ENCODE assay signal across 29 cellular contexts in genomic region chr18:63344918-63345317, GRCh38. TPM values are rescaled to one million over a fixed set of nuclear protein-coding genes. Genes with fewer than 3 reads are reported as not detected.
DNase-seq lines count a peak whose midpoint lies in the region; ATAC-seq and TF ChIP-seq lines count a peak whose summit lies in the region.
"Had no signal": no experiment of that assay in that cellular context is flagged by ENCODE, and none has a peak within 500 bp of the region (broad histone marks: within the 10 kb centered on the region; RNA-seq: fewer than 3 reads in every experiment).

No MANE protein-coding gene starts in this region.

- no peak for ATAC-seq in CD4-positive, CD25-positive, alpha-beta regulatory T cell (ENCODE audit: low read depth in 2 of 2)
- peak; percentile 33 to 61 (median 46) for ATAC-seq in right lobe of liver
- no peak for ATAC-seq in GM21717 (IDR thresholded peaks at IDR 0.05; ENCODE audit: unreplicated experiment)
- ATAC-seq in GM19023 (IDR thresholded peaks at IDR 0.05; ENCODE audit: unreplicated experiment): no peak
- ATAC-seq: CD8-positive, alpha-beta T cell; GM12878; stimulated activated naive CD8-positive, alpha-beta T cell treated with anti-CD3 and anti-CD28 coated beads, Interleukin-15, Interleukin-2, amounts not matched to agents 100 U/mL and 50 U/mL, for 24 hours had no signal

- H3K4me1 Mint-ChIP-seq in CD4-positive, CD25-positive, alpha-beta regulatory T cell: peaks cover 3 to 18% (median 8%) of the 10 kb centered on the region in 4 donors
- H3K4me1 Mint-ChIP-seq: immature natural killer cell had no signal

- H3K27ac ChIP-seq in A673 (ENCODE audit: low read depth, low read length, poor library complexity, severe bottlenecking) (peak overlapping the region; percentile 74), right lobe of liver (peak overlapping the region in 2 of 3 donors; percentile 70 to 89)
- no peak overlapping the region for H3K27ac ChIP-seq in CD4-positive, CD25-positive, alpha-beta regulatory T cell (ENCODE audit: insufficient read depth, low read length, poor library complexity, severe bottlenecking)
- H3K27ac ChIP-seq: spleen had no signal

- peaks cover 56% of the 10 kb centered on the region for H3K4me1 ChIP-seq in A673 (ENCODE audit: insufficient read depth, low read length, poor library complexity, severe bottlenecking)
- H3K4me1 ChIP-seq in CD4-positive, CD25-positive, alpha-beta regulatory T cell (ENCODE audit: control insufficient read depth, insufficient read depth, low read length, poor library complexity, severe bottlenecking): no peaks in the 10 kb centered on the region
- peaks cover 0 to 31% (median 15%) of the 10 kb centered on the region in 4 donors for H3K4me1 ChIP-seq in right lobe of liver

- H3K36me3 Mint-ChIP-seq in CD4-positive, CD25-positive, alpha-beta regulatory T cell: peaks cover 44% of the 10 kb centered on the region

- H3K4me3 Mint-ChIP-seq in CD4-positive, CD25-positive, alpha-beta regulatory T cell: no peak overlapping the region
- H3K4me3 Mint-ChIP-seq: CD8-positive, alpha-beta T cell; dendritic cell treated with granulocyte-macrophage colony-stimulating factor and Interleukin-4, amounts not matched to agents 40 ng/mL and 50 ng/mL, for 4 days; immature natural killer cell had no signal

- peak overlapping the region in 2 of 3 donors; percentile 8 to 24 for H3K27ac Mint-ChIP-seq in CD4-positive, CD25-positive, alpha-beta regulatory T cell
- H3K27ac Mint-ChIP-seq: CD8-positive, alpha-beta T cell; dendritic cell treated with granulocyte-macrophage colony-stimulating factor and Interleukin-4, amounts not matched to agents 40 ng/mL and 50 ng/mL, for 4 days had no signal

- no peak for TF ChIP-seq POLR2A in right lobe of liver (IDR thresholded peaks at IDR 0.05)

- no peak for TF ChIP-seq CTCF in A673 (conservative IDR thresholded peaks at IDR 0.05; ENCODE audit: low read depth, low read length)
- no peak for TF ChIP-seq CTCF in right lobe of liver (IDR thresholded peaks at IDR 0.05)

- no peaks in the 10 kb centered on the region for H3K27me3 Mint-ChIP-seq in CD4-positive, CD25-positive, alpha-beta regulatory T cell
- H3K27me3 Mint-ChIP-seq: dendritic cell treated with granulocyte-macrophage colony-stimulating factor and Interleukin-4, amounts not matched to agents 40 ng/mL and 50 ng/mL, for 4 days had no signal

- H3K9me3 Mint-ChIP-seq in CD4-positive, CD25-positive, alpha-beta regulatory T cell: no peaks in the 10 kb centered on the region
- H3K9me3 Mint-ChIP-seq: CD8-positive, alpha-beta T cell; dendritic cell treated with granulocyte-macrophage colony-stimulating factor and Interleukin-4, amounts not matched to agents 40 ng/mL and 50 ng/mL, for 4 days; immature natural killer cell had no signal

- POLR2A ChIA-PET in A673 (lab: Charles Lee; ENCODE audit: low non-redundant PET): no interaction called here

- no peak for DNase-seq in A673 (ENCODE audit: low spot score)
- DNase-seq in CD4-positive, CD25-positive, alpha-beta regulatory T cell: no peak
- peak; percentile 16 for DNase-seq in dermis blood vessel endothelial cell
- no peak for DNase-seq in right lobe of liver
- DNase-seq in kidney tubule cell (ENCODE audit: low spot score): no peak
- no peak for DNase-seq in NAMALWA (ENCODE audit: low spot score)
- DNase-seq: activated CD4-positive, alpha-beta T cell treated with anti-CD3 and anti-CD28 coated beads for 4 hours; activated CD8-positive, alpha-beta memory T cell treated with anti-CD3 and anti-CD28 coated beads, Interleukin-2, amount 50 U/mL, for 4 hours; activated effector memory CD4-positive, alpha-beta T cell treated with Interleukin-2 at 50 U/mL for 16 hours; amniotic stem cell; caudate nucleus; CD8-positive, alpha-beta T cell; DMS79; foreskin fibroblast; immature natural killer cell; Kasumi-1; NCI-H1048; NCI-H187; NCI-H748 treated with DMSO at 0.1 percent for 48 hours; nucleus accumbens; spleen; stimulated activated CD4-positive, alpha-beta T cell treated with anti-CD3 and anti-CD28 coated beads, Interleukin-4, amount 100 ng/mL, for 24 hours; stimulated activated naive CD8-positive, alpha-beta T cell treated with anti-CD3 and anti-CD28 coated beads, Interleukin-15, Interleukin-2, amounts not matched to agents 100 U/mL and 50 U/mL, for 24 hours; trophoblast cell had no signal

- CTCF ChIA-PET in A673 (lab: Charles Lee): no interaction called here

- H3K27me3 ChIP-seq in A673 (replicated peaks; ENCODE audit: insufficient read depth, low read depth, low read length, poor library complexity) (no peaks in the 10 kb centered on the region), right lobe of liver (no peaks in the 10 kb centered on the region)
- no peaks in the 10 kb centered on the region for H3K27me3 ChIP-seq in CD4-positive, CD25-positive, alpha-beta regulatory T cell (ENCODE audit: control insufficient read depth, insufficient read depth, low read length)
- H3K27me3 ChIP-seq: spleen had no signal

- no TSS peak for BruUV-seq in A673 (replicated peaks; lab: Mats Ljungman, UMichigan)

- H3K9me3 ChIP-seq in A673 (ENCODE audit: low read depth, low read length, poor library complexity, severe bottlenecking) (no peaks in the 10 kb centered on the region), right lobe of liver (no peaks in the 10 kb centered on the region)
- H3K9me3 ChIP-seq in CD4-positive, CD25-positive, alpha-beta regulatory T cell (ENCODE audit: control insufficient read depth in 2 of 2, low read length in 2 of 2): no peaks in the 10 kb centered on the region
- H3K9me3 ChIP-seq: spleen had no signal

- H3K4me3 ChIP-seq in A673 (ENCODE audit: low read depth, low read length, poor library complexity, severe bottlenecking) (no peak overlapping the region), right lobe of liver (no peak overlapping the region)
- no peak overlapping the region for H3K4me3 ChIP-seq in CD4-positive, CD25-positive, alpha-beta regulatory T cell (ENCODE audit: low read depth, low read length)
- H3K4me3 ChIP-seq: GM12878, lung, spleen had no signal

- H3K36me3 ChIP-seq in A673 (ENCODE audit: insufficient read depth, low read length, poor library complexity, severe bottlenecking) (peaks cover 100% of the 10 kb centered on the region), right lobe of liver (peaks cover 0 to 39% (median 19%) of the 10 kb centered on the region in 4 donors)
- peaks cover 72% of the 10 kb centered on the region for H3K36me3 ChIP-seq in CD4-positive, CD25-positive, alpha-beta regulatory T cell (ENCODE audit: control insufficient read depth, insufficient read depth, low read length)

- intact Hi-C loops in A673 (cut with micrococcal nuclease; ENCODE audit: unreplicated experiment): loop anchor here (10.0 kb wide), 1 partner anchor 160 kb away; no protein-coding TSS in a partner anchor
- intact Hi-C loops in right lobe of liver (cut with DNase I): loop anchor here in 1 of 2 donors (10.0 kb wide), 1 partner anchor 90 kb away; no protein-coding TSS in a partner anchor

- WGBS in right lobe of liver (ENCODE audit: insufficient coverage, low coverage, low lambda C conversion rate, missing lambda C conversion rate): 65% methylated on average over 2 of the region's 2 CpGs

RNA-seq across cellular contexts. Expression of gene KDSR, which starts 22.1 kb away (rescaled TPM):
- 449 and 493 TPM in 2 replicates for total RNA-seq in A673 (2021)
- 42.0 TPM for total RNA-seq in CD4-positive, CD25-positive, alpha-beta regulatory T cell
- polyA plus RNA-seq in CD4-positive, CD25-positive, alpha-beta regulatory T cell: 100 to 1,000 TPM in 3 of 4 donors, 10 to 100 TPM in 1; 99.8 to 119 (median 106) TPM
- total RNA-seq in dermis blood vessel endothelial cell: 26.5 and 34.9 TPM in 2 replicates
- 10 to 100 TPM; 32.3 to 67.1 (median 56.1) TPM for total RNA-seq in right lobe of liver

RNA-seq across cellular contexts. Expression of gene BCL2, which starts 25.3 kb away (rescaled TPM):
- total RNA-seq in A673 (2021) (19.6 and 24.9 TPM in 2 replicates), dermis blood vessel endothelial cell (0.88 and 1.4 TPM in 2 replicates), right lobe of liver (1 to 10 TPM in 5 of 6 experiments, under 1 TPM in 1; 0.73 to 4.7 (median 2.7) TPM)
- 125 TPM for total RNA-seq in CD4-positive, CD25-positive, alpha-beta regulatory T cell
- 10 to 100 TPM; 19.1 to 39.0 (median 29.5) TPM for polyA plus RNA-seq in CD4-positive, CD25-positive, alpha-beta regulatory T cell

Comparison
In these comparisons a context has a peak if more than half of its experiments do, and no peak if none do; other contexts are left out.
1. ATAC-seq: peak in right lobe of liver (4 of 4); none in CD4-positive, CD25-positive, alpha-beta regulatory T cell (0 of 2), GM21717 (single experiment) and GM19023 (single experiment).